8 cellular contexts compared by ENCODE assay signal in the genomic region with DNA sequence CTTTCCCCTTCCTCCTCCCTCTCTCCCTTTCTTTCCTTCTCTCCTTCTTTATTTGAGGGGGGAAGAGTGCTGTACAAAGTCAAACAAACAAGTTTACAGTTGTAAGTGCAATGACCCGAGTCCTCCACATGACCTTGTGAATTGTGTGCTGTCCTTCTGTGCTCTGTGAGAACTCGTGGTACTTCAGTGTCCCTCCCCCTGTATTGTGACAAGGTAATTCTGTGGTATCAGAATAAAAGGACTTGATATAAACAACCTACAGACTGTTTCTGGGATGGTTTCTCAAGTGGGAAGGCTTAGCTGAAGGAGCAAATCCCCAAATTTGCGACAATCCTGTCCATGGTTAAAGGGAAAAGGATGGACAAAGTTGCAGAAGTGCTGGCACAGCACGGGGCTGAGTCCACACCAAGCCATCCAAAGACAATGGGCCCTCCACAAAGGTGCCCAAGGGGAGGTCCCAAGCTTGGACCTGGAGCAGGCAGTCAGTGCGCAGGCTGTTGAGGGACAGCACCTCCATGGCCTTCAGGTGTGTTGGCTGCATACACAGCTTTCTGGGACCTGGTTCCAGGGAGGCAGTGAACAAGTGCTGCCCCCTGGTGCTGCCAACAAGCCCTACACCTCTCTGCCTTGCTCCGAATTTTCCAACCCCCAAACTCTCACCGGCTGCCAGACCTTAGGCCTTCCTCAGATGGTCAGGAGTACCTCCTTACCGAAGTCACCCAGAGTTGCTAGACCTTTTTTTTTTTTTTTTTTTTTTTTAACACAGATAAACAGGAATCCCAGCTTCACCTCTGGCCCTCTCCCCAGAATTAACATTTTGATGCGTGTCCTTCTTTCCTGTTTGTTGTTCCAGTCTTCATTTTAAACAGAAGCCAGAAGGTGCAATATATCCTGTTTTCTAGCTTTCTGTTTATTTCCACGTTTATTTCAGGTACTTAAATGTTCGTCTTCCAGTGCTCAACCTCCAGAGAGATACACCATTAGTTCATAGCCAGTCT. TPM values are rescaled to one million over a fixed set of nuclear protein-coding genes. Genes with fewer than 3 reads are reported as not detected.
DNase-seq lines count a peak whose midpoint lies in the region; ATAC-seq and TF ChIP-seq lines count a peak whose summit lies in the region.

No MANE protein-coding gene starts in this region.

- no peaks in the 10 kb centered on the region for H3K9me3 Mint-ChIP-seq in activated CD8-positive, alpha-beta T cell treated with anti-CD3 and anti-CD28 coated beads, Interleukin-2, amount 10 ng/mL, durations not matched to agents 7 days and 5 days (ENCODE audit: insufficient read depth)
- H3K9me3 Mint-ChIP-seq in natural killer cell treated with Interleukin-12 subunit alpha and Interleukin-12 subunit beta and Interleukin-15 and Interleukin-18, amount 100 ng/mL, for 72 hours: no peaks in the 10 kb centered on the region

- H3K4me3 ChIP-seq in AG09309 (ENCODE audit: control insufficient read depth, low read depth, low read length) (no peak overlapping the region), epithelial cell of esophagus (ENCODE audit: low read length) (no peak overlapping the region), thoracic aorta (no peak overlapping the region)

- no peaks in the 10 kb centered on the region for H3K9me3 ChIP-seq in thoracic aorta

- peaks cover 25% of the 10 kb centered on the region for H3K4me1 Mint-ChIP-seq in activated CD8-positive, alpha-beta T cell treated with anti-CD3 and anti-CD28 coated beads, Interleukin-2, amount 10 ng/mL, durations not matched to agents 7 days and 5 days (ENCODE audit: low read depth)
- peaks cover 19 to 27% of the 10 kb centered on the region in 2 donors for H3K4me1 Mint-ChIP-seq in natural killer cell treated with Interleukin-12 subunit alpha and Interleukin-12 subunit beta and Interleukin-15 and Interleukin-18, amount 100 ng/mL, for 72 hours (ENCODE audit: low read depth in 2 of 2)

- no peak for ATAC-seq in activated CD8-positive, alpha-beta T cell treated with anti-CD3 and anti-CD28 coated beads, Interleukin-2, amount 10 ng/mL, durations not matched to agents 7 days and 5 days
- ATAC-seq in natural killer cell treated with Interleukin-12 subunit alpha and Interleukin-12 subunit beta and Interleukin-15 and Interleukin-18, amount 100 ng/mL, for 72 hours: no peak
- ATAC-seq in thoracic aorta (ENCODE audit: insufficient number of reproducible peaks, low FRiP score, low read depth): no peak
- no peak for ATAC-seq in GM21717 (IDR thresholded peaks at IDR 0.05; ENCODE audit: unreplicated experiment)

- DNase-seq in AG09309 (ENCODE audit: low read depth): no peak
- peak; percentile 20 for DNase-seq in HS-5 (ENCODE audit: low read depth)
- DNase-seq in activated CD8-positive, alpha-beta T cell treated with anti-CD3 and anti-CD28 coated beads, Interleukin-2, amount 10 ng/mL, durations not matched to agents 7 days and 5 days: peak; percentile 83
- peak; percentile 81 for DNase-seq in epithelial cell of esophagus (ENCODE audit: low read depth)
- DNase-seq in natural killer cell treated with Interleukin-12 subunit alpha and Interleukin-12 subunit beta and Interleukin-15 and Interleukin-18, amount 100 ng/mL, for 72 hours (ENCODE audit: low spot score): no peak
- no peak for DNase-seq in thoracic aorta (ENCODE audit: low spot score)
- DNase-seq in SIG-M5 (lab: John Stamatoyannopoulos, UW): no peak

- no peaks in the 10 kb centered on the region for H3K27me3 ChIP-seq in thoracic aorta (replicated peaks; ENCODE audit: insufficient read depth)

- H3K36me3 ChIP-seq in thoracic aorta: peaks cover 9% of the 10 kb centered on the region

- H3K4me3 Mint-ChIP-seq in activated CD8-positive, alpha-beta T cell treated with anti-CD3 and anti-CD28 coated beads, Interleukin-2, amount 10 ng/mL, durations not matched to agents 7 days and 5 days: peak overlapping the region; percentile 69
- H3K4me3 Mint-ChIP-seq in natural killer cell treated with Interleukin-12 subunit alpha and Interleukin-12 subunit beta and Interleukin-15 and Interleukin-18, amount 100 ng/mL, for 72 hours: peak overlapping the region; percentile 41

- H3K4me1 ChIP-seq in thoracic aorta (ENCODE audit: control insufficient read depth in 1 of 2, low read depth in 2 of 2): peaks cover 11 to 16% of the 10 kb centered on the region in 2 donors

- no peaks in the 10 kb centered on the region for H3K27me3 Mint-ChIP-seq in activated CD8-positive, alpha-beta T cell treated with anti-CD3 and anti-CD28 coated beads, Interleukin-2, amount 10 ng/mL, durations not matched to agents 7 days and 5 days (ENCODE audit: low read depth)
- peaks cover 0 to 3% of the 10 kb centered on the region in 2 donors for H3K27me3 Mint-ChIP-seq in natural killer cell treated with Interleukin-12 subunit alpha and Interleukin-12 subunit beta and Interleukin-15 and Interleukin-18, amount 100 ng/mL, for 72 hours

- no peak overlapping the region for H3K27ac ChIP-seq in thoracic aorta

- H3K27ac Mint-ChIP-seq in activated CD8-positive, alpha-beta T cell treated with anti-CD3 and anti-CD28 coated beads, Interleukin-2, amount 10 ng/mL, durations not matched to agents 7 days and 5 days: peak overlapping the region; percentile 72
- peak overlapping the region; percentile 3 to 37 for H3K27ac Mint-ChIP-seq in natural killer cell treated with Interleukin-12 subunit alpha and Interleukin-12 subunit beta and Interleukin-15 and Interleukin-18, amount 100 ng/mL, for 72 hours

- H3K36me3 Mint-ChIP-seq in activated CD8-positive, alpha-beta T cell treated with anti-CD3 and anti-CD28 coated beads, Interleukin-2, amount 10 ng/mL, durations not matched to agents 7 days and 5 days (ENCODE audit: low read depth): peaks cover 11% of the 10 kb centered on the region
- no peaks in the 10 kb centered on the region for H3K36me3 Mint-ChIP-seq in natural killer cell treated with Interleukin-12 subunit alpha and Interleukin-12 subunit beta and Interleukin-15 and Interleukin-18, amount 100 ng/mL, for 72 hours

- peak; percentile 95 for TF ChIP-seq CTCF in AG09309 (IDR thresholded peaks at IDR 0.05; ENCODE audit: control insufficient read depth, insufficient read depth, low read depth, low read length, missing control alignments)
- TF ChIP-seq CTCF in epithelial cell of esophagus (IDR thresholded peaks at IDR 0.05; ENCODE audit: insufficient read depth, low read depth, low read length, missing control alignments): peak; percentile 94
- peak; percentile 65 for TF ChIP-seq CTCF in thoracic aorta (IDR thresholded peaks at IDR 0.05)

- CTCF ChIA-PET in activated CD8-positive, alpha-beta T cell treated with anti-CD3 and anti-CD28 coated beads, Interleukin-2, amount 10 ng/mL, durations not matched to agents 7 days and 5 days (lab: Charles Lee): interaction anchor here (0.7 to 5.4 kb wide), 22 partner anchors 14 to 340 kb away, joined by 3 to 228 read pairs (median 4); partner anchors contain the start of genes BSN, DAG1 and INKA1

- POLR2A ChIA-PET in activated CD8-positive, alpha-beta T cell treated with anti-CD3 and anti-CD28 coated beads, Interleukin-2, amount 10 ng/mL, durations not matched to agents 7 days and 5 days (lab: Charles Lee): interaction anchor here (0.5 to 1.0 kb wide), 4 partner anchors 71 to 277 kb away, joined by 3 read pairs; no protein-coding TSS in a partner anchor

RNA-seq across cellular contexts. Expression of gene APEH, which starts 2.6 kb away (rescaled TPM):
- 100 to 1,000 TPM; 179 to 192 TPM for total RNA-seq in activated CD8-positive, alpha-beta T cell treated with anti-CD3 and anti-CD28 coated beads, Interleukin-2, amount 10 ng/mL, durations not matched to agents 7 days and 5 days
- total RNA-seq in natural killer cell treated with Interleukin-12 subunit alpha and Interleukin-12 subunit beta and Interleukin-15 and Interleukin-18, amount 100 ng/mL, for 72 hours: 100 to 1,000 TPM; 134 to 235 TPM
- total RNA-seq in thoracic aorta: 100 to 1,000 TPM in 1 of 2 donors, 10 to 100 TPM in 1; 57.6 to 108 TPM

RNA-seq across cellular contexts. Expression of gene MST1, which starts 17.7 kb away (rescaled TPM):
- 1 to 10 TPM; 3.8 to 4.7 TPM for total RNA-seq in activated CD8-positive, alpha-beta T cell treated with anti-CD3 and anti-CD28 coated beads, Interleukin-2, amount 10 ng/mL, durations not matched to agents 7 days and 5 days
- 1 to 10 TPM; 4.2 to 6.8 TPM for total RNA-seq in natural killer cell treated with Interleukin-12 subunit alpha and Interleukin-12 subunit beta and Interleukin-15 and Interleukin-18, amount 100 ng/mL, for 72 hours
- 1 to 10 TPM; 8.3 to 9.2 TPM for total RNA-seq in thoracic aorta

RNA-seq across cellular contexts. Expression of gene RNF123, which starts 17.8 kb away (rescaled TPM):
- total RNA-seq in activated CD8-positive, alpha-beta T cell treated with anti-CD3 and anti-CD28 coated beads, Interleukin-2, amount 10 ng/mL, durations not matched to agents 7 days and 5 days: 10 to 100 TPM; 36.3 to 45.8 TPM
- total RNA-seq in natural killer cell treated with Interleukin-12 subunit alpha and Interleukin-12 subunit beta and Interleukin-15 and Interleukin-18, amount 100 ng/mL, for 72 hours: 10 to 100 TPM; 45.6 to 67.9 TPM
- 10 to 100 TPM; 28.3 to 29.4 TPM for total RNA-seq in thoracic aorta

RNA-seq across cellular contexts. Expression of gene AMIGO3, which starts 47.9 kb away (rescaled TPM):
- 1 to 10 TPM in 1 of 2 experiments, under 1 TPM in 1; 0.95 to 2.0 TPM for total RNA-seq in activated CD8-positive, alpha-beta T cell treated with anti-CD3 and anti-CD28 coated beads, Interleukin-2, amount 10 ng/mL, durations not matched to agents 7 days and 5 days
- 1 to 10 TPM; 1.0 to 2.0 TPM for total RNA-seq in natural killer cell treated with Interleukin-12 subunit alpha and Interleukin-12 subunit beta and Interleukin-15 and Interleukin-18, amount 100 ng/mL, for 72 hours
- total RNA-seq in thoracic aorta: 1 to 10 TPM; 3.0 to 5.8 TPM

RNA-seq across cellular contexts. Expression of gene GMPPB, which starts 52.2 kb away (rescaled TPM):
- total RNA-seq in activated CD8-positive, alpha-beta T cell treated with anti-CD3 and anti-CD28 coated beads, Interleukin-2, amount 10 ng/mL, durations not matched to agents 7 days and 5 days: 10 to 100 TPM; 50.4 to 53.0 TPM
- total RNA-seq in natural killer cell treated with Interleukin-12 subunit alpha and Interleukin-12 subunit beta and Interleukin-15 and Interleukin-18, amount 100 ng/mL, for 72 hours: 100 to 1,000 TPM in 1 of 2 donors, 10 to 100 TPM in 1; 83.5 to 110 TPM
- total RNA-seq in thoracic aorta: 10 to 100 TPM; 30.5 to 43.1 TPM

Comparison
In these comparisons a context has a peak if more than half of its experiments do, and no peak if none do; other contexts are left out.
1. DNase-seq: peak in HS-5 (single experiment), activated CD8-positive, alpha-beta T cell treated with anti-CD3 and anti-CD28 coated beads, Interleukin-2, amount 10 ng/mL, durations not matched to agents 7 days and 5 days (single experiment) and epithelial cell of esophagus (single experiment); none in AG09309 (single experiment), natural killer cell treated with Interleukin-12 subunit alpha and Interleukin-12 subunit beta and Interleukin-15 and Interleukin-18, amount 100 ng/mL, for 72 hours (single experiment), thoracic aorta (single experiment) and SIG-M5 (single experiment).
2. Peak in every context shown above with its lines, with median percentiles within 50 percentile points of each other: CTCF ChIP-seq.